ENCODE assay signal across 8 cellular contexts in genomic region chr2:239401450-239402227, GRCh38. TPM values are rescaled to one million over a fixed set of nuclear protein-coding genes. Genes with fewer than 3 reads are reported as not detected.
A peak's percentile ranks its signal among the peaks of the same experiment; 100 is the strongest.
DNase-seq lines count a peak whose midpoint lies in the region; ATAC-seq, FAIRE-seq and TF ChIP-seq lines count a peak whose summit lies in the region.

No MANE protein-coding gene starts in this region.

- TF ChIP-seq POLR2A in A549 (IDR thresholded peaks at IDR 0.05; ENCODE audit: low read length) (peak; percentile 96), K562 (conservative IDR thresholded peaks at IDR 0.05) (peak; percentile 98), gastrocnemius medialis (IDR thresholded peaks at IDR 0.05) (peak; percentile 98 to 99)

- intact Hi-C loops in K562 (cut with micrococcal nuclease): no loop called here
- intact Hi-C loops in gastrocnemius medialis (cut with DNase I; ENCODE audit: low total_unique reads): loop anchor here (1.0 to 5.0 kb wide), 6 partner anchors 43 to 291 kb away; no protein-coding TSS in a partner anchor

- ATAC-seq in A549: peak; percentile 75 to 84
- peak; percentile 48 for ATAC-seq in GM18519 (IDR thresholded peaks at IDR 0.05; ENCODE audit: low FRiP score, unreplicated experiment)
- peak; percentile 52 for ATAC-seq in HG03039 (IDR thresholded peaks at IDR 0.05; ENCODE audit: unreplicated experiment)
- peak; percentile 85 for ATAC-seq in K562
- peak; percentile 72 to 74 for ATAC-seq in gastrocnemius medialis

- H3K9me3 ChIP-seq in A549 (no peaks in the 10 kb centered on the region), K562 (replicated peaks; ENCODE audit: control insufficient read depth, insufficient read depth, low read depth, low read length) (no peaks in the 10 kb centered on the region), gastrocnemius medialis (no peaks in the 10 kb centered on the region)

- H3K36me3 ChIP-seq in K562 (ENCODE audit: control insufficient read depth, insufficient read depth, low read length): no peaks in the 10 kb centered on the region
- no peaks in the 10 kb centered on the region for H3K36me3 ChIP-seq in gastrocnemius medialis

- H4K20me1 ChIP-seq in K562 (replicated peaks; ENCODE audit: control insufficient read depth, insufficient read depth, low read length): peaks cover 4% of the 10 kb centered on the region; the same call in 1 of the 2 replicates

- peak overlapping the region; percentile 82 for H3K4me3 ChIP-seq in A549
- peak overlapping the region; percentile 65 for H3K4me3 ChIP-seq in K562
- H3K4me3 ChIP-seq in iPS-11a (ENCODE audit: low read depth, low read length): peak overlapping the region; percentile 90
- peak overlapping the region; percentile 61 to 96 (median 78) for H3K4me3 ChIP-seq in gastrocnemius medialis

- peaks cover 34% of the 10 kb centered on the region for H3K79me2 ChIP-seq in K562 (ENCODE audit: control insufficient read depth, insufficient read depth, low read length)

- TF ChIP-seq CTCF in A549 (IDR thresholded peaks at IDR 0.05): no peak
- no peak for TF ChIP-seq CTCF in K562 (IDR thresholded peaks at IDR 0.05 in 2 of 3, conservative IDR thresholded peaks at IDR 0.05 in 1 of 3; ENCODE audit: insufficient read depth in 2 of 3, low read depth in 1 of 3, low read length in 3 of 3)
- TF ChIP-seq CTCF in gastrocnemius medialis (IDR thresholded peaks at IDR 0.05 in 4 of 5, conservative IDR thresholded peaks at IDR 0.05 in 1 of 5): peak in 1 of 5 experiments; percentile 36

- CTCF ChIA-PET in A549 (lab: Yijun Ruan, JAX) (no interaction called here), K562 (lab: Yijun Ruan, JAX; ENCODE audit: low intra/inter-chr PET ratio) (no interaction called here)

- H3K27ac ChIP-seq in A549 (peak overlapping the region; percentile 97 to 98), K562 (ENCODE audit: extremely low read depth, low read depth, low read length) (peak overlapping the region; percentile 100), gastrocnemius medialis (peak overlapping the region; percentile 93 to 100 (median 97))

- H3K4me1 ChIP-seq in A549 (peaks cover 17% of the 10 kb centered on the region), K562 (replicated peaks in 1 of 2; ENCODE audit: control insufficient read depth in 2 of 2, insufficient read depth in 2 of 2, low read length in 2 of 2) (peaks cover 3 to 15% of the 10 kb centered on the region in 2 experiments; a peak in 4 of 5 replicates), gastrocnemius medialis (peaks cover 13 to 35% of the 10 kb centered on the region in 2 donors)

- H3K27me3 ChIP-seq in K562 (ENCODE audit: control insufficient read depth in 2 of 2, insufficient read depth in 2 of 2, low read length in 2 of 2) (peaks cover 0 to 2% of the 10 kb centered on the region in 2 experiments; a peak in 1 of 5 replicates), gastrocnemius medialis (no peaks in the 10 kb centered on the region)

- no peaks in the 10 kb centered on the region for H3K9me1 ChIP-seq in K562 (ENCODE audit: control insufficient read depth, insufficient read depth, low read length)

- TF ChIP-seq RAD21 in A549 (conservative IDR thresholded peaks at IDR 0.05 in 1 of 2, IDR thresholded peaks at IDR 0.05 in 1 of 2): peak in 1 of 2 experiments; percentile 22; a peak in 2 of 5 replicates
- peak in 1 of 2 experiments; percentile 6; a peak in 1 of 4 replicates for TF ChIP-seq RAD21 in K562 (CRISPR knock-in tag; conservative IDR thresholded peaks at IDR 0.05 in 1 of 2, IDR thresholded peaks at IDR 0.05 in 1 of 2)

- H3K9ac ChIP-seq in K562 (ENCODE audit: insufficient read depth in 1 of 2, low read depth in 2 of 2, low read length in 2 of 2): peak overlapping the region; percentile 96 to 100

- TF ChIP-seq EP300 in A549 (IDR thresholded peaks at IDR 0.05): no peak; a peak in 1 of 5 replicates
- TF ChIP-seq EP300 in K562 (IDR thresholded peaks at IDR 0.05; ENCODE audit: low read length): no peak

- FAIRE-seq in A549 (lab: Jason Lieb, UNC): no peak
- no peak for FAIRE-seq in K562 (lab: Jason Lieb, UNC)

- peak; percentile 95 to 97 for DNase-seq in A549 (ENCODE audit: low read depth in 1 of 2, low spot score in 1 of 2)
- peak; percentile 71 for DNase-seq in NCI-H2029 treated with DMSO at 0.1 percent for 48 hours (lab: John Stamatoyannopoulos, UW)
- peak; percentile 89 for DNase-seq in T-helper 9 cell
- DNase-seq in K562 (ENCODE audit: extremely low read depth in 1 of 4, low spot score in 3 of 4): peak; percentile 91 to 95 (median 93)
- DNase-seq in gastrocnemius medialis: peak; percentile 89 to 91

- peak overlapping the region; percentile 97 for H2AFZ ChIP-seq in K562 (ENCODE audit: low read depth, low read length)

- TSS peak; percentile 94 for BruUV-seq in K562 (replicated peaks; lab: Mats Ljungman, UMichigan)

- POLR2A ChIA-PET in A549 (lab: Yijun Ruan, JAX): interaction anchor here (0.7 to 1.2 kb wide), 20 partner anchors 9 to 756 kb away, joined by 3 to 10 read pairs (median 4); no protein-coding TSS in a partner anchor
- POLR2A ChIA-PET in K562 (lab: Yijun Ruan, JAX): interaction anchor here (0.6 to 0.9 kb wide), 10 partner anchors 11 to 452 kb away, joined by 3 to 4 read pairs (median 3); no protein-coding TSS in a partner anchor

- peak overlapping the region; percentile 96 for H3K4me2 ChIP-seq in A549
- H3K4me2 ChIP-seq in K562 (ENCODE audit: insufficient read depth, low read length): peak overlapping the region; percentile 84

- in situ Hi-C loops in K562 (cut with MboI): no loop called here
- in situ Hi-C loops in gastrocnemius medialis (cut with MboI; ENCODE audit: low sequenced_read_pairs in 4 of 4): loop anchor here in 1 of 4 donors (25.0 kb wide), 1 partner anchor 486 kb away; no protein-coding TSS in a partner anchor

- 13% methylated on average over 19 of the region's 86 CpGs for WGBS in A549 (ENCODE audit: missing lambda C conversion rate)
- WGBS in K562 (ENCODE audit: insufficient coverage, low coverage, missing lambda C conversion rate): 1% methylated on average over 38 of the region's 86 CpGs

TF ChIP-seq in A549, 52 proteins besides CTCF, POLR2A, EP300 and RAD21 (continues in another document):
- TF ChIP-seq HOXA7 (CRISPR knock-in tag; IDR thresholded peaks at IDR 0.05) (no peak), RFX5 (IDR thresholded peaks at IDR 0.05) (no peak), RARB (CRISPR knock-in tag; IDR thresholded peaks at IDR 0.05) (no peak), ATOH8 (CRISPR knock-in tag; IDR thresholded peaks at IDR 0.05; ENCODE audit: low read depth) (peak; percentile 22; the same call in 1 of the 2 replicates)

TF ChIP-seq in K562, 482 proteins besides CTCF, POLR2A, EP300 and RAD21 (continues in another document):
- TF ChIP-seq ETS1 (conservative IDR thresholded peaks at IDR 0.05; ENCODE audit: control insufficient read depth, low read depth, low read length) (peak; percentile 67; the same call in 1 of the 2 replicates), ZNF212 (CRISPR knock-in tag; IDR thresholded peaks at IDR 0.05) (no peak), U2AF1 (optimal IDR thresholded peaks at IDR 0.05; ENCODE audit: low read depth, low read length) (peak; percentile 83), PHF20 (IDR thresholded peaks at IDR 0.05; ENCODE audit: partially characterized antibody) (peak; percentile 82), HDAC6 (IDR thresholded peaks at IDR 0.05; ENCODE audit: low read depth, low read length) (no peak), NRF1 (conservative IDR thresholded peaks at IDR 0.05 in 1 of 2, IDR thresholded peaks at IDR 0.05 in 1 of 2) (peak; percentile 94 to 96)

RNA-seq across cellular contexts. Expression of gene HDAC4, which starts 0.8 kb away (rescaled TPM):
- polyA plus RNA-seq in A549 (2011; rRNA removed) (7.0 and 8.6 TPM in 2 replicates), A549 (2017; fragmentation: RNase III; extraction: RNeasy Plus Mini Kit Qiagen cat#74134 plus additional on column Dnase treatment) (10.4 to 12.4 TPM (median 11.8 TPM) in 3 replicates), K562 (2011; rRNA removed) (2.8 and 4.8 TPM in 2 replicates), K562 (2014; fragmentation: Illumina TruSeq; extraction: Trizol) (7.6 and 8.1 TPM in 2 replicates), K562 (2014; fragmentation: Nextera tagmentation; extraction: Ambion mirVana) (under 1 TPM; 0.11 to 0.21 TPM), K562 (2014; rRNA removed) (4.0 and 8.2 TPM in 2 replicates)
- polyA plus RNA-seq in A549 (2012; cell fraction: cytosol; rRNA removed): 9.5 and 12.1 TPM in 2 replicates
- polyA plus RNA-seq in A549 (2012; cell fraction: nucleus; rRNA removed): 26.0 and 29.3 TPM in 2 replicates
- 27.6 and 45.9 TPM in 2 replicates for polyA minus RNA-seq in A549 (2011; rRNA and poly(A)+ RNA removed)
- 95.1 and 129 TPM in 2 replicates for total RNA-seq in K562 (2011; cell fraction: chromatin; rRNA removed; ENCODE audit: low replicate concordance)
- total RNA-seq in K562 (2011; cell fraction: nucleolus; rRNA removed): 48.4 and 51.1 TPM in 2 replicates
- 59.2 and 71.1 TPM in 2 replicates for total RNA-seq in K562 (2011; cell fraction: nucleoplasm; rRNA removed)
- total RNA-seq in K562 (2014; rRNA removed) (4.9 and 5.3 TPM in 2 replicates), K562 (2014; rRNA removed; fragmentation: Illumina TruSeq; extraction: Trizol) (2.8 and 3.6 TPM in 2 replicates), K562 (2015; rRNA removed; fragmentation: Illumina TruSeq; extraction: Trizol) (4.3 and 6.0 TPM in 2 replicates), K562 (2021) (17.1 and 20.2 TPM in 2 replicates), gastrocnemius medialis (100 to 1,000 TPM in 2 of 4 donors, 10 to 100 TPM in 2; 23.6 to 257 (median 119) TPM)
- polyA plus RNA-seq in K562 (2011; cell fraction: cytosol; rRNA removed): 5.2 and 5.9 TPM in 2 replicates
- polyA plus RNA-seq in K562 (2011; cell fraction: nucleus; rRNA removed): 27.3 and 36.9 TPM in 2 replicates
- 3.5 and 5.6 TPM in 2 replicates for polyA plus RNA-seq in K562 (2012)
- polyA minus RNA-seq in K562 (2011; rRNA and poly(A)+ RNA removed): 11.6 and 12.9 TPM in 2 replicates
- 12.5 and 13.4 TPM in 2 replicates for polyA minus RNA-seq in K562 (2011; cell fraction: cytosol; rRNA and poly(A)+ RNA removed)
- polyA minus RNA-seq in K562 (2011; cell fraction: nucleus; rRNA and poly(A)+ RNA removed): 32.2 and 34.9 TPM in 2 replicates

Comparison
In these comparisons a context has a peak if more than half of its experiments do, and no peak if none do; other contexts are left out.
1. Peak in every context shown above with its lines: DNase-seq, ATAC-seq, H3K4me3 ChIP-seq and H3K27ac ChIP-seq.